Comparison of ENCODE assay signal across 26 cellular contexts in the genomic region with DNA sequence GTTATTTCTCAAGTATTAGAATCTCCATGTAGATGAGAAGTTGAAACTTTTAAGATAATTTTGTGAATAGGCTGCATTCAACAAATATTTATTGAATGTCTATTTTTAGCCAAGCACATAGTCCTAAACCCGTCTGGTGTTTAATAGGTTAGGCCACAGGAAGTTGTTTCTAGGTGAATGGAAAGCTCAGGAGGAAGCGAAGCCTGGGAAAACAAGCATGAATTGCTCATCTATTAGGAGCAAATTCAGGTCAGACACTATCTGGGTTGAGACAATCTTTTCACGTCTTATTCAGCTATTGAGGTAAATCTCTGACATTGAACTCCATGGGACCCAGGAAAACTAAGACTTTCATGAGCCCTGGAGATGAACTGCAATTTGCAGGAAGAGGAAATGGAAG. TPM values are rescaled to one million over a fixed set of nuclear protein-coding genes. Genes with fewer than 3 reads are reported as not detected.
DNase-seq lines count a peak whose midpoint lies in the region; ATAC-seq, FAIRE-seq and TF ChIP-seq lines count a peak whose summit lies in the region.
"Had no signal": no experiment of that assay in that cellular context is flagged by ENCODE, and none has a peak within 500 bp of the region (broad histone marks: within the 10 kb centered on the region; RNA-seq: fewer than 3 reads in every experiment).

No MANE protein-coding gene starts in this region.

- intact Hi-C loops in posterior cingulate gyrus (cut with DNase I) = no loop called here

- H3K27me3 ChIP-seq in brain microvascular endothelial cell (replicated peaks) (no peaks in the 10 kb centered on the region), endocrine pancreas (ENCODE audit: control insufficient read depth, insufficient read depth, low read length) (no peaks in the 10 kb centered on the region)
- H3K27me3 ChIP-seq: BE2C had no signal

- H3K36me3 Mint-ChIP-seq in activated CD8-positive, alpha-beta T cell treated with anti-CD3 and anti-CD28 coated beads, Interleukin-2, amount 10 ng/mL, durations not matched to agents 7 days and 5 days (ENCODE audit: low read depth) = no peaks in the 10 kb centered on the region
- H3K36me3 Mint-ChIP-seq: CD4-positive, CD25-positive, alpha-beta regulatory T cell; CD8-positive, alpha-beta memory T cell had no signal

- no peak for ATAC-seq in activated CD8-positive, alpha-beta T cell treated with anti-CD3 and anti-CD28 coated beads, Interleukin-2, amount 10 ng/mL, durations not matched to agents 7 days and 5 days
- ATAC-seq: HCT116 had no signal

- no peaks in the 10 kb centered on the region for H3K36me3 ChIP-seq in brain microvascular endothelial cell (replicated peaks)
- no peaks in the 10 kb centered on the region for H3K36me3 ChIP-seq in endocrine pancreas (ENCODE audit: control insufficient read depth, insufficient read depth, low read length)
- H3K36me3 ChIP-seq: BE2C had no signal

- DNase-seq in EH (ENCODE audit: low read depth) = peak; percentile 1
- peak; percentile 38 for DNase-seq in brain microvascular endothelial cell
- DNase-seq in activated CD8-positive, alpha-beta T cell treated with anti-CD3 and anti-CD28 coated beads, Interleukin-2, amount 10 ng/mL, durations not matched to agents 7 days and 5 days = no peak
- DNase-seq in posterior cingulate gyrus = no peak
- no peak for DNase-seq in occipital lobe (lab: John Stamatoyannopoulos, UW)
- DNase-seq in activated naive CD4-positive, alpha-beta T cell treated with Interleukin-2 at 50 U/mL for 16 hours = no peak
- DNase-seq: ACHN; BE2C; C1 segment of cervical spinal cord; CD4-positive, CD25-positive, alpha-beta regulatory T cell; CD8-positive, alpha-beta memory T cell; COR-L47; DMS 273 treated with DMSO at 0.1 percent for 48 hours; DND-41; GOT3; H7; HFFc6 had no signal

- no peaks in the 10 kb centered on the region for H3K4me1 Mint-ChIP-seq in activated CD8-positive, alpha-beta T cell treated with anti-CD3 and anti-CD28 coated beads, Interleukin-2, amount 10 ng/mL, durations not matched to agents 7 days and 5 days (ENCODE audit: low read depth)
- H3K4me1 Mint-ChIP-seq: CD4-positive, CD25-positive, alpha-beta regulatory T cell; CD8-positive, alpha-beta memory T cell had no signal

- POLR2A ChIA-PET in activated CD8-positive, alpha-beta T cell treated with anti-CD3 and anti-CD28 coated beads, Interleukin-2, amount 10 ng/mL, durations not matched to agents 7 days and 5 days (lab: Charles Lee) = no interaction called here

- TF ChIP-seq CTCF in brain microvascular endothelial cell (IDR thresholded peaks at IDR 0.05; ENCODE audit: low read depth, low read length, missing control alignments) = no peak

- H3K27ac Mint-ChIP-seq in activated CD8-positive, alpha-beta T cell treated with anti-CD3 and anti-CD28 coated beads, Interleukin-2, amount 10 ng/mL, durations not matched to agents 7 days and 5 days = no peak overlapping the region
- H3K27ac Mint-ChIP-seq: CD4-positive, CD25-positive, alpha-beta regulatory T cell; CD8-positive, alpha-beta memory T cell; HFFc6 had no signal

- no peaks in the 10 kb centered on the region for H3K9me3 ChIP-seq in endocrine pancreas (ENCODE audit: control insufficient read depth, low read length)
- H3K9me3 ChIP-seq: BE2C had no signal

- H3K4me3 ChIP-seq in brain microvascular endothelial cell (ENCODE audit: low read depth, low read length) (no peak overlapping the region), endocrine pancreas (ENCODE audit: control insufficient read depth, insufficient read depth, low read length) (peak overlapping the region; percentile 5)

- H3K4me1 ChIP-seq in endocrine pancreas (ENCODE audit: control insufficient read depth, insufficient read depth, low read length) = peaks cover 7% of the 10 kb centered on the region
- H3K4me1 ChIP-seq: BE2C had no signal

- no peaks in the 10 kb centered on the region for H3K9me3 Mint-ChIP-seq in activated CD8-positive, alpha-beta T cell treated with anti-CD3 and anti-CD28 coated beads, Interleukin-2, amount 10 ng/mL, durations not matched to agents 7 days and 5 days (ENCODE audit: insufficient read depth)

- no peak overlapping the region for H3K9ac ChIP-seq in endocrine pancreas (ENCODE audit: control insufficient read depth, insufficient read depth, low read length)

- peak; percentile 66 for FAIRE-seq in islet of Langerhans (lab: Jason Lieb, UNC)
- FAIRE-seq: A204.1, G401.6, GM12891, GM19239 had no signal

- CTCF ChIA-PET in activated CD8-positive, alpha-beta T cell treated with anti-CD3 and anti-CD28 coated beads, Interleukin-2, amount 10 ng/mL, durations not matched to agents 7 days and 5 days (lab: Charles Lee) = no interaction called here

- H3K27me3 Mint-ChIP-seq in activated CD8-positive, alpha-beta T cell treated with anti-CD3 and anti-CD28 coated beads, Interleukin-2, amount 10 ng/mL, durations not matched to agents 7 days and 5 days (ENCODE audit: low read depth) = peaks cover 2% of the 10 kb centered on the region
- H3K27me3 Mint-ChIP-seq: CD4-positive, CD25-positive, alpha-beta regulatory T cell had no signal

- no peak overlapping the region for H3K4me3 Mint-ChIP-seq in activated CD8-positive, alpha-beta T cell treated with anti-CD3 and anti-CD28 coated beads, Interleukin-2, amount 10 ng/mL, durations not matched to agents 7 days and 5 days
- H3K4me3 Mint-ChIP-seq: CD4-positive, CD25-positive, alpha-beta regulatory T cell; CD8-positive, alpha-beta memory T cell; HFFc6 had no signal

- peak overlapping the region; percentile 17 for H3K27ac ChIP-seq in brain microvascular endothelial cell
- H3K27ac ChIP-seq: HL-60 had no signal

- in situ Hi-C loops in brain microvascular endothelial cell (cut with HindIII; ENCODE audit: low pct_ligation_motif_present, low sequenced_read_pairs) = no loop called here

RNA-seq across cellular contexts. Expression of a gene that starts 43.1 kb away (rescaled TPM):
- not detected for total RNA-seq in activated CD8-positive, alpha-beta T cell treated with anti-CD3 and anti-CD28 coated beads, Interleukin-2, amount 10 ng/mL, durations not matched to agents 7 days and 5 days
- total RNA-seq in occipital lobe = 0.16 TPM
- total RNA-seq: CD8-positive, alpha-beta memory T cell; H7; HFFc6; HT1080 had no signal

Comparison
In these comparisons a context has a peak if more than half of its experiments do, and no peak if none do; other contexts are left out.
1. DNase-seq: peak in EH (single experiment) and brain microvascular endothelial cell (single experiment); none in activated CD8-positive, alpha-beta T cell treated with anti-CD3 and anti-CD28 coated beads, Interleukin-2, amount 10 ng/mL, durations not matched to agents 7 days and 5 days (single experiment), posterior cingulate gyrus (0 of 10), occipital lobe (single experiment) and activated naive CD4-positive, alpha-beta T cell treated with Interleukin-2 at 50 U/mL for 16 hours (single experiment).